Comparison of ENCODE assay signal across 17 cellular contexts in genomic region chr18:55265130-55265675, GRCh38.
DNase-seq lines count a peak whose midpoint lies in the region; ATAC-seq, FAIRE-seq and TF ChIP-seq lines count a peak whose summit lies in the region.
"Had no signal": no experiment of that assay in that cellular context is flagged by ENCODE, and none has a peak within 500 bp of the region (broad histone marks: within the 10 kb centered on the region; RNA-seq: fewer than 3 reads in every experiment).

No MANE protein-coding gene starts in this region.

- intact Hi-C loops in heart left ventricle (cut with DNase I): loop anchor here in 1 of 10 donors (10.0 kb wide), 1 partner anchor 50 kb away; no protein-coding TSS in a partner anchor
- intact Hi-C loops in left ventricle myocardium superior (cut with micrococcal nuclease): loop anchor here (10.0 kb wide), 1 partner anchor 60 kb away; no protein-coding TSS in a partner anchor
- intact Hi-C loops in GM12878 (cut with micrococcal nuclease; ENCODE audit: unreplicated experiment): no loop called here

- TF ChIP-seq RAD21 in GM12878 (IDR thresholded peaks at IDR 0.05; ENCODE audit: insufficient read depth, low read depth, low read length): no peak

- H3K4me1 ChIP-seq in heart left ventricle (peaks cover 8 to 82% (median 59%) of the 10 kb centered on the region in 12 donors), GM12878 (ENCODE audit: control insufficient read depth, insufficient read depth, low read length) (peaks cover 61% of the 10 kb centered on the region), lung (ENCODE audit: control insufficient read depth in 2 of 2, insufficient read depth in 2 of 2, low read length in 2 of 2) (peaks cover 6 to 17% of the 10 kb centered on the region in 2 donors)

- H2AFZ ChIP-seq in GM12878 (ENCODE audit: control insufficient read depth, low read depth, low read length): no peak overlapping the region

- H3K9ac ChIP-seq in GM12878 (ENCODE audit: control insufficient read depth, insufficient read depth, low read length): no peak overlapping the region

- TF ChIP-seq POLR2A in heart left ventricle (IDR thresholded peaks at IDR 0.05) (no peak), GM12878 (IDR thresholded peaks at IDR 0.05; ENCODE audit: low read depth, low read length) (no peak)

- ATAC-seq in heart left ventricle (peak in 3 of 4 donors; percentile 7 to 25 (median 13)), left ventricle myocardium superior (no peak), GM12878 (no peak), lung (ENCODE audit: insufficient read depth, low FRiP score) (no peak), GM21825 (IDR thresholded peaks at IDR 0.05; ENCODE audit: unreplicated experiment) (no peak), GM18870 (IDR thresholded peaks at IDR 0.05; ENCODE audit: unreplicated experiment) (no peak)
- ATAC-seq: K562 had no signal

- peaks cover 37% of the 10 kb centered on the region for H3K79me2 ChIP-seq in GM12878 (ENCODE audit: control insufficient read depth, insufficient read depth, low read length)

- TF ChIP-seq EP300 in GM12878 (IDR thresholded peaks at IDR 0.05; ENCODE audit: borderline replicate concordance in 1 of 2, control insufficient read depth in 1 of 2, low read depth in 2 of 2, low read length in 2 of 2): no peak

- H3K27me3 ChIP-seq in heart left ventricle (no peaks in the 10 kb centered on the region), GM12878 (replicated peaks in 1 of 2; ENCODE audit: control insufficient read depth in 2 of 2, insufficient read depth in 2 of 2, low read length in 1 of 2) (no peaks in the 10 kb centered on the region), lung (ENCODE audit: control insufficient read depth, insufficient read depth) (no peaks in the 10 kb centered on the region)
- H3K27me3 ChIP-seq: Peyer's patch had no signal

- CTCF ChIA-PET in GM12878 (lab: Yijun Ruan, JAX): interaction anchor here (0.7 to 1.4 kb wide), 4 partner anchors 9 to 29 kb away, joined by 3 to 5 read pairs (median 3); no protein-coding TSS in a partner anchor

- BruUV-seq in GM12878 (replicated peaks; lab: Mats Ljungman, UMichigan): no TSS peak

- H3K27ac ChIP-seq in heart left ventricle (peak overlapping the region in 11 of 12 donors; percentile 6 to 59 (median 42)), GM12878 (ENCODE audit: control insufficient read depth, insufficient read depth) (peak overlapping the region; percentile 33; the same call in 1 of the 2 replicates), lung (ENCODE audit: low read depth in 1 of 2, low read length in 1 of 2) (peak overlapping the region; percentile 1 to 64), substantia nigra (ENCODE audit: low read depth, low read length, poor library complexity, severe bottlenecking) (peak overlapping the region; percentile 27)

- no peak for FAIRE-seq in GM12878 (lab: Jason Lieb, UNC)
- FAIRE-seq: K562, urothelium cell line had no signal

- no peak overlapping the region for H3K4me3 ChIP-seq in heart left ventricle
- no peak overlapping the region for H3K4me3 ChIP-seq in GM12878
- H3K4me3 ChIP-seq in lung: no peak overlapping the region
- H3K4me3 ChIP-seq: K562, Peyer's patch had no signal

- H3K4me2 ChIP-seq in GM12878 (ENCODE audit: control insufficient read depth, insufficient read depth): peak overlapping the region; percentile 14; the same call in 1 of the 2 replicates

- DNase-seq in heart left ventricle (no peak), left ventricle myocardium superior (no peak), GM12878 (ENCODE audit: low read depth, low spot score) (no peak), lung (ENCODE audit: low spot score) (no peak), substantia nigra (lab: John Stamatoyannopoulos, UW) (no peak), middle frontal gyrus (ENCODE audit: extremely low spot score, low spot score) (no peak)
- DNase-seq: activated CD4-positive, CD25-positive, alpha-beta regulatory T cell treated with anti-CD3 and anti-CD28 coated beads, Interleukin-2, amount 50 U/mL, for 72 hours; activated gamma-delta T cell; amygdala; CD4-positive, alpha-beta T cell; NCI-H1092 treated with DMSO at 0.1 percent for 48 hours; NCI-H82; Peyer's patch had no signal

- SMC1A ChIA-PET in GM12878 (lab: Charles Lee; ENCODE audit: uncharacterized antibody, unreplicated experiment): interaction anchor here (1.2 to 4.6 kb wide), 4 partner anchors 14 to 52 kb away, joined by 3 to 42 read pairs (median 6); no protein-coding TSS in a partner anchor

- RAD21 ChIA-PET in GM12878 (lab: Charles Lee; ENCODE audit: unreplicated experiment): interaction anchor here (0.8 to 2.5 kb wide), 4 partner anchors 14 to 1246 kb away, joined by 3 to 14 read pairs (median 5); no protein-coding TSS in a partner anchor

- TF ChIP-seq CTCF in heart left ventricle (IDR thresholded peaks at IDR 0.05): no peak
- no peak for TF ChIP-seq CTCF in GM12878 (IDR thresholded peaks at IDR 0.05 in 2 of 3, conservative IDR thresholded peaks at IDR 0.05 in 1 of 3; ENCODE audit: control insufficient read depth in 2 of 3, extremely low read depth in 1 of 3, insufficient read depth in 1 of 3, low read depth in 3 of 3, low read length in 3 of 3)
- TF ChIP-seq CTCF in lung (IDR thresholded peaks at IDR 0.05; ENCODE audit: control extremely low read depth, extremely low read depth): no peak

- H3K36me3 ChIP-seq in heart left ventricle (peaks cover 3 to 93% (median 58%) of the 10 kb centered on the region in 9 donors), GM12878 (ENCODE audit: control insufficient read depth in 2 of 2, insufficient read depth in 2 of 2, low read length in 1 of 2) (peaks cover 10 to 61% of the 10 kb centered on the region in 2 experiments), lung (ENCODE audit: control insufficient read depth in 2 of 2, insufficient read depth in 2 of 2, low read length in 2 of 2) (peaks cover 5 to 27% of the 10 kb centered on the region in 2 donors)
- H3K36me3 ChIP-seq: Peyer's patch had no signal

- POLR2A ChIA-PET in GM12878 (lab: Charles Lee): interaction anchor here (0.5 kb wide), 1 partner anchor 38 kb away, joined by 3 read pairs; no protein-coding TSS in a partner anchor

- no peaks in the 10 kb centered on the region for H3K9me3 ChIP-seq in heart left ventricle
- no peaks in the 10 kb centered on the region for H3K9me3 ChIP-seq in GM12878 (replicated peaks; ENCODE audit: control insufficient read depth, insufficient read depth, low read length)
- peaks cover 0 to 3% of the 10 kb centered on the region in 2 donors for H3K9me3 ChIP-seq in lung (ENCODE audit: control insufficient read depth in 2 of 2, insufficient read depth in 1 of 2, low read length in 1 of 2)
- H3K9me3 ChIP-seq: Peyer's patch had no signal

- 50 to 62% (median 54%) methylated on average over 5 of the region's 5 CpGs for WGBS in heart left ventricle, 4 donors
- 29% methylated on average over 5 of the region's 5 CpGs for WGBS in GM12878 (ENCODE audit: insufficient coverage, insufficient replicate concordance, low lambda C conversion rate, missing lambda C conversion rate)
- WGBS in lung, 2 donors: 53 to 61% methylated on average over 5 of the region's 5 CpGs

- H4K20me1 ChIP-seq in GM12878 (ENCODE audit: control insufficient read depth, insufficient read depth): no peaks in the 10 kb centered on the region

- in situ Hi-C loops in GM12878 (cut with MboI): no loop called here

TF ChIP-seq in GM12878, 131 proteins besides CTCF, POLR2A, EP300 and RAD21:
- TF ChIP-seq LARP7 (IDR thresholded peaks at IDR 0.05): no peak
- TF ChIP-seq, protein P1, sequence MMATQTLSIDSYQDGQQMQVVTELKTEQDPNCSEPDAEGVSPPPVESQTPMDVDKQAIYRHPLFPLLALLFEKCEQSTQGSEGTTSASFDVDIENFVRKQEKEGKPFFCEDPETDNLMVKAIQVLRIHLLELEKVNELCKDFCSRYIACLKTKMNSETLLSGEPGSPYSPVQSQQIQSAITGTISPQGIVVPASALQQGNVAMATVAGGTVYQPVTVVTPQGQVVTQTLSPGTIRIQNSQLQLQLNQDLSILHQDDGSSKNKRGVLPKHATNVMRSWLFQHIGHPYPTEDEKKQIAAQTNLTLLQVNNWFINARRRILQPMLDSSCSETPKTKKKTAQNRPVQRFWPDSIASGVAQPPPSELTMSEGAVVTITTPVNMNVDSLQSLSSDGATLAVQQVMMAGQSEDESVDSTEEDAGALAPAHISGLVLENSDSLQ (IDR thresholded peaks at IDR 0.05): no peak

Comparison
In these comparisons a context has a peak if more than half of its experiments do, and no peak if none do; other contexts are left out.
1. ATAC-seq: peak in heart left ventricle (3 of 4); none in left ventricle myocardium superior (single experiment), GM12878 (single experiment), lung (single experiment), GM21825 (single experiment) and GM18870 (single experiment).
2. Peak in every context shown above with its lines, with median percentiles within 50 percentile points of each other: H3K27ac ChIP-seq.